In genomic region chr12:57236925-57237652, GRCh38 we compare ENCODE assay signal across 9 cellular contexts. TPM values are rescaled to one million over a fixed set of nuclear protein-coding genes. Genes with fewer than 3 reads are reported as not detected.
DNase-seq lines count a peak whose midpoint lies in the region; ATAC-seq and TF ChIP-seq lines count a peak whose summit lies in the region.
"Had no signal": no experiment of that assay in that cellular context is flagged by ENCODE, and none has a peak within 500 bp of the region (broad histone marks: within the 10 kb centered on the region; RNA-seq: fewer than 3 reads in every experiment).

No MANE protein-coding gene starts in this region.

- H3K9me3 Mint-ChIP-seq in endothelial cell (ENCODE audit: unreplicated experiment) = no peaks in the 10 kb centered on the region

- no peak overlapping the region for H3K4ac ChIP-seq in trophoblast cell (ENCODE audit: low read depth, low read length)

- H3K9me3 ChIP-seq in OCI-LY3 (ENCODE audit: insufficient read depth, low read length) = no peaks in the 10 kb centered on the region
- H3K9me3 ChIP-seq in trophoblast cell (ENCODE audit: insufficient read depth, low read depth, low read length) = peaks cover 10% of the 10 kb centered on the region
- no peaks in the 10 kb centered on the region for H3K9me3 ChIP-seq in SK-N-SH

- H2AK5ac ChIP-seq in trophoblast cell (ENCODE audit: low read length) = no peak overlapping the region

- no CpG with 5 or more reads among the region's 10 CpGs for WGBS in trophoblast cell (ENCODE audit: extremely low coverage, insufficient coverage, insufficient read length)
- 94% methylated on average over 7 of the region's 10 CpGs for WGBS in SK-N-SH (ENCODE audit: low lambda C conversion rate)

- H3K4me1 ChIP-seq in OCI-LY3 (ENCODE audit: low read length) = peaks cover 23% of the 10 kb centered on the region
- peaks cover 18 to 27% of the 10 kb centered on the region in 2 experiments for H3K4me1 ChIP-seq in trophoblast cell (ENCODE audit: control insufficient read depth in 1 of 2, insufficient read depth in 2 of 2, low read length in 2 of 2)
- peaks cover 15 to 46% of the 10 kb centered on the region in 2 experiments; a peak in 2 of 4 replicates for H3K4me1 ChIP-seq in SK-N-SH (ENCODE audit: control insufficient read depth in 1 of 2, insufficient read depth in 2 of 2, low read depth in 1 of 2, low read length in 1 of 2)

- DNase-seq in GM10266 (ENCODE audit: extremely low spot score) (peak; percentile 13), endothelial cell (ENCODE audit: low spot score) (peak; percentile 8), trophoblast cell (no peak), NCI-H345 treated with DMSO at 0.1 percent for 48 hours (lab: John Stamatoyannopoulos, UW; ENCODE audit: unreplicated experiment) (no peak), SK-N-SH (no peak)
- DNase-seq in stimulated activated CD4-positive, alpha-beta T cell treated with anti-CD3 and anti-CD28 coated beads, Interleukin-4, amount 100 ng/mL, for 1 hour = no peak

- TF ChIP-seq RAD21 in SK-N-SH (IDR thresholded peaks at IDR 0.05; ENCODE audit: low read length) = no peak

- H2BK5ac ChIP-seq in trophoblast cell (ENCODE audit: low read depth, low read length, poor library complexity) = no peak overlapping the region

- no peak overlapping the region for H3K18ac ChIP-seq in trophoblast cell (ENCODE audit: low read length)

- H3K36me3 ChIP-seq in OCI-LY3 (replicated peaks; ENCODE audit: low read depth, low read length) (peaks cover 27% of the 10 kb centered on the region), trophoblast cell (ENCODE audit: control insufficient read depth in 1 of 2, insufficient read depth in 2 of 2, low read length in 2 of 2) (peaks cover 25 to 26% of the 10 kb centered on the region in 2 experiments), SK-N-SH (replicated peaks in 1 of 2; ENCODE audit: control insufficient read depth in 1 of 2, insufficient read depth in 2 of 2, low read length in 1 of 2) (peaks cover 16 to 29% of the 10 kb centered on the region in 2 experiments)

- H3K9ac ChIP-seq in OCI-LY3 (ENCODE audit: low read length) (no peak overlapping the region), trophoblast cell (ENCODE audit: low read length) (peak overlapping the region; percentile 24), SK-N-SH (no peak overlapping the region)

- H3K4me1 Mint-ChIP-seq in endothelial cell (ENCODE audit: unreplicated experiment) = peaks cover 23% of the 10 kb centered on the region

- H3K36me3 Mint-ChIP-seq in endothelial cell (ENCODE audit: low read depth, unreplicated experiment) = peaks cover 35% of the 10 kb centered on the region

- H3K27me3 ChIP-seq in OCI-LY3 (ENCODE audit: low read depth, low read length) (peaks cover 18% of the 10 kb centered on the region), trophoblast cell (ENCODE audit: insufficient read depth, low read length) (peaks cover 61% of the 10 kb centered on the region), SK-N-SH (ENCODE audit: insufficient read depth) (peaks cover 16% of the 10 kb centered on the region; the same call in 1 of the 2 replicates)

- H3K79me2 ChIP-seq in OCI-LY3 (ENCODE audit: low read length) = peaks cover 2% of the 10 kb centered on the region
- H3K79me2 ChIP-seq in trophoblast cell (ENCODE audit: control insufficient read depth, insufficient read depth, low read length, poor library complexity) = peaks cover 2% of the 10 kb centered on the region
- H3K79me2 ChIP-seq in SK-N-SH (ENCODE audit: insufficient read depth) = 0 out of 2 replicates have a peak, but pooled peaks cover 1% of the 10 kb centered on the region

- H4K12ac ChIP-seq in trophoblast cell (ENCODE audit: low read depth, low read length) = no peak overlapping the region

- H4K20me1 ChIP-seq in OCI-LY3 (ENCODE audit: insufficient read depth, low read length) (peaks cover 2% of the 10 kb centered on the region; the same call in 1 of the 2 replicates), SK-N-SH (ENCODE audit: insufficient read depth) (no peaks in the 10 kb centered on the region)

- no peak overlapping the region for H4K8ac ChIP-seq in trophoblast cell (ENCODE audit: low read depth, low read length)

- H3K23ac ChIP-seq in trophoblast cell (ENCODE audit: low read length) = no peak overlapping the region

- peak overlapping the region; percentile 71 for H3K4me3 Mint-ChIP-seq in endothelial cell (ENCODE audit: unreplicated experiment)

- POLR2A ChIA-PET in SK-N-SH (lab: Yijun Ruan, JAX) = no interaction called here

- H3K27ac ChIP-seq in OCI-LY3 (ENCODE audit: low read length) = no peak overlapping the region
- no peak overlapping the region for H3K27ac ChIP-seq in trophoblast cell (ENCODE audit: low read depth, low read length)
- H3K27ac ChIP-seq in SK-N-SH (ENCODE audit: low read depth in 2 of 2, low read length in 1 of 2) = no peak overlapping the region

- H2BK12ac ChIP-seq in trophoblast cell (ENCODE audit: low read length) = no peak overlapping the region

- no peak overlapping the region for H2BK120ac ChIP-seq in trophoblast cell (ENCODE audit: insufficient read depth, low read length, poor library complexity)

- TF ChIP-seq CTCF in GM10266 (IDR thresholded peaks at IDR 0.05; ENCODE audit: control insufficient read depth, insufficient read depth, low read depth, missing control alignments) = no peak
- no peak for TF ChIP-seq CTCF in OCI-LY3 (IDR thresholded peaks at IDR 0.05; ENCODE audit: low read depth, low read length)
- no peak for TF ChIP-seq CTCF in endothelial cell (IDR thresholded peaks at IDR 0.05; ENCODE audit: unreplicated experiment)
- no peak for TF ChIP-seq CTCF in SK-N-SH (IDR thresholded peaks at IDR 0.05)

- H3K4me3 ChIP-seq in OCI-LY3 (ENCODE audit: low read length) (no peak overlapping the region), trophoblast cell (ENCODE audit: low read depth, low read length) (no peak overlapping the region), SK-N-SH (ENCODE audit: low read depth in 2 of 2, low read length in 1 of 2) (no peak overlapping the region)

- H3K27ac Mint-ChIP-seq in endothelial cell (ENCODE audit: unreplicated experiment) = no peak overlapping the region

- CTCF ChIA-PET in SK-N-SH (lab: Yijun Ruan, JAX) = interaction anchor here (1.2 to 31.5 kb wide), 6 partner anchors 10 to 309 kb away, joined by 3 to 937 read pairs (median 92); partner anchors contain the start of genes NXPH4, SHMT2 and STAC3

- H3K4me2 ChIP-seq in OCI-LY3 (ENCODE audit: low read length) = peak overlapping the region; percentile 100; the same call in 1 of the 2 replicates
- H3K4me2 ChIP-seq in trophoblast cell (ENCODE audit: low read length) = no peak overlapping the region
- no peak overlapping the region for H3K4me2 ChIP-seq in SK-N-SH

- no peak for ATAC-seq in HG03520 (IDR thresholded peaks at IDR 0.05; ENCODE audit: unreplicated experiment)

- H3K14ac ChIP-seq in trophoblast cell (ENCODE audit: low read length) = no peak overlapping the region

- H2AFZ ChIP-seq in OCI-LY3 (ENCODE audit: low read depth, low read length) (no peak overlapping the region), trophoblast cell (ENCODE audit: insufficient read depth, low read length, poor library complexity) (no peak overlapping the region), SK-N-SH (ENCODE audit: low read depth) (no peak overlapping the region)

- no peak overlapping the region for H4K91ac ChIP-seq in trophoblast cell (ENCODE audit: low read depth, low read length)

- peaks cover 36% of the 10 kb centered on the region for H3K27me3 Mint-ChIP-seq in endothelial cell (ENCODE audit: unreplicated experiment)

- peaks cover 14% of the 10 kb centered on the region for H3F3A ChIP-seq in SK-N-SH (replicated peaks; ENCODE audit: insufficient read depth)

- no peaks in the 10 kb centered on the region for H3K79me1 ChIP-seq in trophoblast cell (ENCODE audit: low read length)

- H3K9me2 ChIP-seq in SK-N-SH = no peaks in the 10 kb centered on the region

- TF ChIP-seq EP300 in SK-N-SH (IDR thresholded peaks at IDR 0.05; ENCODE audit: borderline replicate concordance in 1 of 2, low read depth in 1 of 2, low read length in 1 of 2) = no peak

TF ChIP-seq in SK-N-SH, 30 proteins besides CTCF, POLR2A, EP300 and RAD21 (continues in another document):
- TF ChIP-seq IRF3 (IDR thresholded peaks at IDR 0.05; ENCODE audit: low read depth, low read length) = no peak
- TF ChIP-seq EZH2phosphoT487 (IDR thresholded peaks at IDR 0.05; ENCODE audit: borderline replicate concordance, low read depth) = no peak
- TF ChIP-seq MEF2A (IDR thresholded peaks at IDR 0.05; ENCODE audit: borderline replicate concordance, low read depth) = no peak
- no peak for TF ChIP-seq GATA2 (CRISPR knock-in tag; IDR thresholded peaks at IDR 0.05)
- TF ChIP-seq RFX5 (IDR thresholded peaks at IDR 0.05; ENCODE audit: low read length) = no peak
- no peak for TF ChIP-seq POLR2AphosphoS5 (IDR thresholded peaks at IDR 0.05; ENCODE audit: low read depth, low read length)
- TF ChIP-seq FOXJ3 (CRISPR knock-in tag; IDR thresholded peaks at IDR 0.05) = no peak
- TF ChIP-seq USF2 (IDR thresholded peaks at IDR 0.05; ENCODE audit: borderline replicate concordance, low read depth, low read length) = no peak

RNA-seq across cellular contexts. Expression of gene SHMT2, which starts 7.6 kb away (rescaled TPM):
- total RNA-seq in endothelial cell (ENCODE audit: unreplicated experiment) = 63.3 TPM
- 118 and 120 TPM in 2 replicates for polyA plus RNA-seq in trophoblast cell (2013)
- 181 and 204 TPM in 2 replicates for polyA plus RNA-seq in SK-N-SH (2012; rRNA removed)
- 86.1 and 133 TPM in 2 replicates for polyA plus RNA-seq in SK-N-SH (2012; cell fraction: cytosol; rRNA removed)
- polyA plus RNA-seq in SK-N-SH (2012; cell fraction: nucleus; rRNA removed) = 206 and 207 TPM in 2 replicates

RNA-seq across cellular contexts. Expression of gene STAC3, which starts 13.9 kb away (rescaled TPM):
- total RNA-seq in endothelial cell (ENCODE audit: unreplicated experiment) = 3.3 TPM
- polyA plus RNA-seq in trophoblast cell (2013) = 0.71 and 0.78 TPM in 2 replicates
- polyA plus RNA-seq in SK-N-SH (2012; rRNA removed) = 0.63 and 0.76 TPM in 2 replicates
- 0.38 and 0.51 TPM in 2 replicates for polyA plus RNA-seq in SK-N-SH (2012; cell fraction: cytosol; rRNA removed)
- 5.4 and 7.1 TPM in 2 replicates for polyA plus RNA-seq in SK-N-SH (2012; cell fraction: nucleus; rRNA removed)
- total RNA-seq: H4 had no signal

RNA-seq across cellular contexts. Expression of gene NXPH4, which starts 20.5 kb away (rescaled TPM):
- total RNA-seq in endothelial cell (ENCODE audit: unreplicated experiment) = not detected
- 0.85 and 0.86 TPM in 2 replicates for polyA plus RNA-seq in trophoblast cell (2013)
- 0.18 and 0.31 TPM in 2 replicates for polyA plus RNA-seq in SK-N-SH (2012; rRNA removed)
- 0.12 and 0.24 TPM in 2 replicates for polyA plus RNA-seq in SK-N-SH (2012; cell fraction: cytosol; rRNA removed)
- 0.25 and 0.45 TPM in 2 replicates for polyA plus RNA-seq in SK-N-SH (2012; cell fraction: nucleus; rRNA removed)

Comparison
In these comparisons a context has a peak if more than half of its experiments do, and no peak if none do; other contexts are left out.
1. DNase-seq: peak in GM10266 (single experiment) and endothelial cell (single experiment); none in trophoblast cell (0 of 2), NCI-H345 treated with DMSO at 0.1 percent for 48 hours (single experiment), stimulated activated CD4-positive, alpha-beta T cell treated with anti-CD3 and anti-CD28 coated beads, Interleukin-4, amount 100 ng/mL, for 1 hour (single experiment) and SK-N-SH (single experiment).